Comparison of ENCODE assay signal across 8 cellular contexts in the genomic region with DNA sequence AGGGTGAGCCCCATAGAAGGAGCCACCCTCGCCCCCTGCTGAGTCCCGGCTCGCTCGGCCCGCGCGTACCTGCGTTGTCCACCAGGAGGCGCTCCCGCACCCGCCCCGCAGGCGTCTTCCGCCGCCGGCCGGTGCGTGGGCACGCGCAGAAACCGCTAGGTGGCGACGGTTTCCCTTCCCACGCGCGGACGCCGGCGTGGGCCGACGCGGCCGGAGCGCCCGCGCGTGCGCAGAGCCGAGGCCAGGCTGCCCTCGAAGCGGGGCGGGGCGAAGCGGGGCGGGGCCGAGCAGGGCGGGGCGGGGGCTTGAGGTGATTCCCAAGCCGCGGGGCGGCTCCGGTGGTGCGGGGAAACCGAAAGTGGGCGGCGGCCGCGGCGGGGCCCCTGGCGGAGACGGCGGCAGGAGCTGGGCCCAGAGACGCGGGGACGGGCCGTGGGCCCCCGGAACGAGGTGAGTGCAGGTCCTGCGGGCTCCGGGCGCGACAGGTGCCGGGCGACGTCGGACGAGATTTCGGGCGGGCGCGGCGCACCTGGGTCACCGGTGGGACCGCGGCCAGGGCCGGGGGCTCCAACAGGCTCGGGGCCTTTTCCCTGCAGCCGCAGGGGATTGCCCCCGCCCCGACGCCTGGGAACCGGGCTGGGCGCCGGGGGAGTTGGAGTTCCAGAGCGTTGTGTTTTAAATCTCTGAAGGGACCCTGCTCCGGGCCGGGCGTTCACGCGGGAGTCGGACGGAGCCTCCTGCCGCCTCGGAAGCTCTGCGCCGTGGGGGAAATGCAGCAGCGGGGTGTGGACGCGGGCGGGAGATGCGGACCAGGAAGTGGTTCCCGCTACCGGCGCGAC. TPM values are rescaled to one million over a fixed set of nuclear protein-coding genes. Genes with fewer than 3 reads are reported as not detected.
A peak's percentile ranks its signal among the peaks of the same experiment; 100 is the strongest.
DNase-seq lines count a peak whose midpoint lies in the region; ATAC-seq and TF ChIP-seq lines count a peak whose summit lies in the region.

A gene with protein sequence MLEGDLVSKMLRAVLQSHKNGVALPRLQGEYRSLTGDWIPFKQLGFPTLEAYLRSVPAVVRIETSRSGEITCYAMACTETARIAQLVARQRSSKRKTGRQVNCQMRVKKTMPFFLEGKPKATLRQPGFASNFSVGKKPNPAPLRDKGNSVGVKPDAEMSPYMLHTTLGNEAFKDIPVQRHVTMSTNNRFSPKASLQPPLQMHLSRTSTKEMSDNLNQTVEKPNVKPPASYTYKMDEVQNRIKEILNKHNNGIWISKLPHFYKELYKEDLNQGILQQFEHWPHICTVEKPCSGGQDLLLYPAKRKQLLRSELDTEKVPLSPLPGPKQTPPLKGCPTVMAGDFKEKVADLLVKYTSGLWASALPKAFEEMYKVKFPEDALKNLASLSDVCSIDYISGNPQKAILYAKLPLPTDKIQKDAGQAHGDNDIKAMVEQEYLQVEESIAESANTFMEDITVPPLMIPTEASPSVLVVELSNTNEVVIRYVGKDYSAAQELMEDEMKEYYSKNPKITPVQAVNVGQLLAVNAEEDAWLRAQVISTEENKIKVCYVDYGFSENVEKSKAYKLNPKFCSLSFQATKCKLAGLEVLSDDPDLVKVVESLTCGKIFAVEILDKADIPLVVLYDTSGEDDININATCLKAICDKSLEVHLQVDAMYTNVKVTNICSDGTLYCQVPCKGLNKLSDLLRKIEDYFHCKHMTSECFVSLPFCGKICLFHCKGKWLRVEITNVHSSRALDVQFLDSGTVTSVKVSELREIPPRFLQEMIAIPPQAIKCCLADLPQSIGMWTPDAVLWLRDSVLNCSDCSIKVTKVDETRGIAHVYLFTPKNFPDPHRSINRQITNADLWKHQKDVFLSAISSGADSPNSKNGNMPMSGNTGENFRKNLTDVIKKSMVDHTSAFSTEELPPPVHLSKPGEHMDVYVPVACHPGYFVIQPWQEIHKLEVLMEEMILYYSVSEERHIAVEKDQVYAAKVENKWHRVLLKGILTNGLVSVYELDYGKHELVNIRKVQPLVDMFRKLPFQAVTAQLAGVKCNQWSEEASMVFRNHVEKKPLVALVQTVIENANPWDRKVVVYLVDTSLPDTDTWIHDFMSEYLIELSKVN (plus strand): TSS at position 308 of the 839 bp plus-strand sequence. CDS start 16,370 bp downstream, outside the sequence.

- peak; percentile 64 for ATAC-seq in GM21717 (IDR thresholded peaks at IDR 0.05; ENCODE audit: unreplicated experiment)

- no peaks in the 10 kb centered on the region for H3K27me3 ChIP-seq in KMS-11 (ENCODE audit: insufficient read depth, low read depth)

- H3K27ac ChIP-seq in KMS-11 = peak within 1 kb of the TSS; percentile 20; the same call in 1 of the 2 replicates

- H3K4me1 ChIP-seq in KMS-11 (ENCODE audit: low read depth, poor library complexity, severe bottlenecking) = peaks cover 16% of the 10 kb centered on the region

- peak; percentile 78 for TF ChIP-seq CTCF in KMS-11 (conservative IDR thresholded peaks at IDR 0.05; ENCODE audit: low read depth, low read length)

- H2AFZ ChIP-seq in KMS-11 (ENCODE audit: low read depth) = peak within 1 kb of the TSS; percentile 76

- no peaks in the 10 kb centered on the region for H4K20me1 ChIP-seq in KMS-11 (ENCODE audit: insufficient read depth)

- no peaks in the 10 kb centered on the region for H3K36me3 ChIP-seq in KMS-11 (ENCODE audit: insufficient read depth)

- H3K9ac ChIP-seq in KMS-11 = peak within 1 kb of the TSS; percentile 66

- DNase-seq in ELR (ENCODE audit: low read depth) = peak; percentile 80
- DNase-seq in SK-MEL-5 (ENCODE audit: low read depth, low spot score) = peak; percentile 84
- DNase-seq in activated naive CD4-positive, alpha-beta T cell treated with Interleukin-2 at 50 U/mL for 16 hours = peak; percentile 93
- DNase-seq in germinal center (ENCODE audit: low spot score) = peak; percentile 96
- peak; percentile 72 for DNase-seq in occipital lobe (lab: John Stamatoyannopoulos, UW)
- peak; percentile 86 for DNase-seq in superior temporal gyrus (ENCODE audit: extremely low spot score)

- peak within 1 kb of the TSS; percentile 95 for H3K4me2 ChIP-seq in KMS-11

- peak within 1 kb of the TSS; percentile 34 for H3K4me3 ChIP-seq in KMS-11 (IDR thresholded peaks at IDR 0.05; ENCODE audit: insufficient read depth, low read depth, low read length)

- no peaks in the 10 kb centered on the region for H3K79me2 ChIP-seq in KMS-11 (ENCODE audit: insufficient read depth, low read depth)

- in situ Hi-C loops in SK-MEL-5 (cut with HindIII; ENCODE audit: low pct_unique_long_range_greater_than_20kb, low sequenced_read_pairs) = no loop called here

RNA-seq across cellular contexts. Expression of the gene that starts here (rescaled TPM):
- 92.8 and 97.1 TPM in 2 replicates for total RNA-seq in SK-MEL-5 (2014; rRNA removed; shearing (Covaris generic))
- 32.0 and 42.5 TPM in 2 replicates for polyA plus RNA-seq in SK-MEL-5 (2015; cell fraction: cytosol; rRNA removed)
- polyA plus RNA-seq in SK-MEL-5 (2015; cell fraction: nucleus; rRNA removed) = 47.7 and 92.4 TPM in 2 replicates
- total RNA-seq in occipital lobe = 33.2 TPM

Comparison
In these comparisons a context has a peak if more than half of its experiments do, and no peak if none do; other contexts are left out.
1. Peak in every context shown above with its lines: DNase-seq, ATAC-seq, H3K4me3 ChIP-seq and H3K27ac ChIP-seq.